ENCODE assay signal across 1 cellular context in the genomic region with DNA sequence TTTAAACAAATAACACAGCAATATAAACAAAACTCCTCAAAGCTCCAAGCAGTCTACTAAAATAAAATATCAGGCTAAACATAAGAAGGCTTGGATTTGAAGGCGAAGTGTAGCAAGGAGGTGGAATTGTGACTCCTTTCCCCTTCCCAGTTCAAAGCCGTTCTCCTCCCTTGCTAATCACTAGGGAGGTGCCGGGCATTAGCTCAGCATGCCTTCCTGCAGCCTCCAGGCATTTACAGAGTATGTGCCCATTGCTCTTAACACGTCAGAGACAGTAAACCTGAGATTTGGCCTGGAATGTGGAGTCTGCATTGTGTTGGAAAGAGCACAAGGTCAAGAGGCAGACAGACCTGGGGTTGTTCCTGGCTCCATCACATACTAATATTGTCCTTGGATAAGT.
TF ChIP-seq lines count a peak whose summit lies in the region.

No MANE protein-coding gene starts in this region.

TF ChIP-seq in SK-N-SH treated with all-trans-retinoic acid at 6 μM for 48 hours, 23 proteins besides CTCF, POLR2A, EP300 and RAD21 (continued from another document):
- TF ChIP-seq, protein P1, sequence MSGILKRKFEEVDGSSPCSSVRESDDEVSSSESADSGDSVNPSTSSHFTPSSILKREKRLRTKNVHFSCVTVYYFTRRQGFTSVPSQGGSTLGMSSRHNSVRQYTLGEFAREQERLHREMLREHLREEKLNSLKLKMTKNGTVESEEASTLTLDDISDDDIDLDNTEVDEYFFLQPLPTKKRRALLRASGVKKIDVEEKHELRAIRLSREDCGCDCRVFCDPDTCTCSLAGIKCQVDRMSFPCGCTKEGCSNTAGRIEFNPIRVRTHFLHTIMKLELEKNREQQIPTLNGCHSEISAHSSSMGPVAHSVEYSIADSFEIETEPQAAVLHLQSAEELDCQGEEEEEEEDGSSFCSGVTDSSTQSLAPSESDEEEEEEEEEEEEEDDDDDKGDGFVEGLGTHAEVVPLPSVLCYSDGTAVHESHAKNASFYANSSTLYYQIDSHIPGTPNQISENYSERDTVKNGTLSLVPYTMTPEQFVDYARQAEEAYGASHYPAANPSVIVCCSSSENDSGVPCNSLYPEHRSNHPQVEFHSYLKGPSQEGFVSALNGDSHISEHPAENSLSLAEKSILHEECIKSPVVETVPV (CRISPR knock-in tag; IDR thresholded peaks at IDR 0.05), result no peak
- TF ChIP-seq SNAI2 (CRISPR knock-in tag; IDR thresholded peaks at IDR 0.05) (no peak), RARB (CRISPR knock-in tag; IDR thresholded peaks at IDR 0.05) (no peak), TCF4 (CRISPR knock-in tag; IDR thresholded peaks at IDR 0.05; ENCODE audit: borderline replicate concordance) (no peak), ZFP3 (CRISPR knock-in tag; IDR thresholded peaks at IDR 0.05) (no peak), ZNF70 (CRISPR knock-in tag; IDR thresholded peaks at IDR 0.05) (no peak), ZNF565 (CRISPR knock-in tag; conservative IDR thresholded peaks at IDR 0.05; ENCODE audit: low read depth) (no peak), ISL1 (CRISPR knock-in tag; IDR thresholded peaks at IDR 0.05) (no peak), BACH2 (CRISPR knock-in tag; IDR thresholded peaks at IDR 0.05; ENCODE audit: borderline replicate concordance) (no peak), TOX (CRISPR knock-in tag; IDR thresholded peaks at IDR 0.05; ENCODE audit: borderline replicate concordance) (no peak), PPARA (CRISPR knock-in tag; IDR thresholded peaks at IDR 0.05; ENCODE audit: borderline replicate concordance) (no peak)
- TF ChIP-seq, protein P2, sequence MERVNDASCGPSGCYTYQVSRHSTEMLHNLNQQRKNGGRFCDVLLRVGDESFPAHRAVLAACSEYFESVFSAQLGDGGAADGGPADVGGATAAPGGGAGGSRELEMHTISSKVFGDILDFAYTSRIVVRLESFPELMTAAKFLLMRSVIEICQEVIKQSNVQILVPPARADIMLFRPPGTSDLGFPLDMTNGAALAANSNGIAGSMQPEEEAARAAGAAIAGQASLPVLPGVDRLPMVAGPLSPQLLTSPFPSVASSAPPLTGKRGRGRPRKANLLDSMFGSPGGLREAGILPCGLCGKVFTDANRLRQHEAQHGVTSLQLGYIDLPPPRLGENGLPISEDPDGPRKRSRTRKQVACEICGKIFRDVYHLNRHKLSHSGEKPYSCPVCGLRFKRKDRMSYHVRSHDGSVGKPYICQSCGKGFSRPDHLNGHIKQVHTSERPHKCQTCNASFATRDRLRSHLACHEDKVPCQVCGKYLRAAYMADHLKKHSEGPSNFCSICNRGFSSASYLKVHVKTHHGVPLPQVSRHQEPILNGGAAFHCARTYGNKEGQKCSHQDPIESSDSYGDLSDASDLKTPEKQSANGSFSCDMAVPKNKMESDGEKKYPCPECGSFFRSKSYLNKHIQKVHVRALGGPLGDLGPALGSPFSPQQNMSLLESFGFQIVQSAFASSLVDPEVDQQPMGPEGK (CRISPR knock-in tag; IDR thresholded peaks at IDR 0.05; ENCODE audit: borderline replicate concordance), result no peak
- TF ChIP-seq, protein P3, sequence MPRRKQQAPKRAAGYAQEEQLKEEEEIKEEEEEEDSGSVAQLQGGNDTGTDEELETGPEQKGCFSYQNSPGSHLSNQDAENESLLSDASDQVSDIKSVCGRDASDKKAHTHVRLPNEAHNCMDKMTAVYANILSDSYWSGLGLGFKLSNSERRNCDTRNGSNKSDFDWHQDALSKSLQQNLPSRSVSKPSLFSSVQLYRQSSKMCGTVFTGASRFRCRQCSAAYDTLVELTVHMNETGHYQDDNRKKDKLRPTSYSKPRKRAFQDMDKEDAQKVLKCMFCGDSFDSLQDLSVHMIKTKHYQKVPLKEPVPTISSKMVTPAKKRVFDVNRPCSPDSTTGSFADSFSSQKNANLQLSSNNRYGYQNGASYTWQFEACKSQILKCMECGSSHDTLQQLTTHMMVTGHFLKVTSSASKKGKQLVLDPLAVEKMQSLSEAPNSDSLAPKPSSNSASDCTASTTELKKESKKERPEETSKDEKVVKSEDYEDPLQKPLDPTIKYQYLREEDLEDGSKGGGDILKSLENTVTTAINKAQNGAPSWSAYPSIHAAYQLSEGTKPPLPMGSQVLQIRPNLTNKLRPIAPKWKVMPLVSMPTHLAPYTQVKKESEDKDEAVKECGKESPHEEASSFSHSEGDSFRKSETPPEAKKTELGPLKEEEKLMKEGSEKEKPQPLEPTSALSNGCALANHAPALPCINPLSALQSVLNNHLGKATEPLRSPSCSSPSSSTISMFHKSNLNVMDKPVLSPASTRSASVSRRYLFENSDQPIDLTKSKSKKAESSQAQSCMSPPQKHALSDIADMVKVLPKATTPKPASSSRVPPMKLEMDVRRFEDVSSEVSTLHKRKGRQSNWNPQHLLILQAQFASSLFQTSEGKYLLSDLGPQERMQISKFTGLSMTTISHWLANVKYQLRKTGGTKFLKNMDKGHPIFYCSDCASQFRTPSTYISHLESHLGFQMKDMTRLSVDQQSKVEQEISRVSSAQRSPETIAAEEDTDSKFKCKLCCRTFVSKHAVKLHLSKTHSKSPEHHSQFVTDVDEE (CRISPR knock-in tag; IDR thresholded peaks at IDR 0.05), result no peak
